ENCODE assay signal across 33 cellular contexts in genomic region chr19:5070390-5070789, GRCh38.
"Had no signal": no experiment of that assay in that cellular context is flagged by ENCODE, and none has a peak within 500 bp of the region (broad histone marks: within the 10 kb centered on the region; RNA-seq: fewer than 3 reads in every experiment).

No MANE protein-coding gene starts in this region.

- H3K4me3 ChIP-seq: ascending aorta, body of pancreas, breast epithelium, PC-9 had no signal

- H3K4me1 Mint-ChIP-seq: activated CD4-positive, alpha-beta T cell treated with anti-CD3 and anti-CD28 coated beads for 36 hours had no signal

- H3K36me3 ChIP-seq: breast epithelium had no signal

- H3K27me3 ChIP-seq: ascending aorta, body of pancreas, breast epithelium had no signal

- H3K27ac Mint-ChIP-seq: activated CD4-positive, alpha-beta T cell treated with anti-CD3 and anti-CD28 coated beads for 36 hours; activated CD4-positive, alpha-beta T cell treated with anti-CD3 and anti-CD28 coated beads, Interleukin-2, amount 10 ng/mL, durations not matched to agents 7 days and 5 days; activated CD8-positive, alpha-beta T cell treated with anti-CD3 and anti-CD28 coated beads, Interleukin-2, amount 10 ng/mL, durations not matched to agents 7 days and 5 days; activated naive CD4-positive, alpha-beta T cell treated with anti-CD3 and anti-CD28 coated beads, Interleukin-2, amount 50 U/mL, for 24 hours; activated naive CD8-positive, alpha-beta T cell treated with anti-CD3 and anti-CD28 coated beads, Interleukin-2, amount 10 ng/mL, durations not matched to agents 7 days and 5 days; activated T-helper 2 cell treated with anti-CD3 and anti-CD28 coated beads, Interferon-gamma antibody, Interleukin-2, Interleukin-4, amounts not matched to agents 10 μg/mL and 5 μg/mL and 100 μg/mL, durations not matched to agents 14 hours and 24 hours and 36 hours had no signal

- H3K4me3 Mint-ChIP-seq: activated CD4-positive, alpha-beta T cell treated with anti-CD3 and anti-CD28 coated beads for 36 hours; activated CD4-positive, alpha-beta T cell treated with anti-CD3 and anti-CD28 coated beads, Interleukin-2, amount 10 ng/mL, durations not matched to agents 7 days and 5 days; activated CD8-positive, alpha-beta T cell treated with anti-CD3 and anti-CD28 coated beads, Interleukin-2, amount 10 ng/mL, durations not matched to agents 7 days and 5 days; activated naive CD8-positive, alpha-beta T cell treated with anti-CD3 and anti-CD28 coated beads, Interleukin-2, amount 10 ng/mL, durations not matched to agents 7 days and 5 days; activated T-cell treated with anti-CD3 and anti-CD28 coated beads, Interleukin-2, amount 50 U/mL, for 24 hours had no signal

- ATAC-seq: activated CD4-positive, alpha-beta T cell treated with anti-CD3 and anti-CD28 coated beads for 36 hours; activated CD4-positive, CD25-positive, alpha-beta regulatory T cell treated with anti-CD3 and anti-CD28 coated beads, Interleukin-2, amount 50 U/mL, for 24 hours; activated CD8-positive, alpha-beta T cell treated with anti-CD3 and anti-CD28 coated beads, Interleukin-2, amount 10 ng/mL, durations not matched to agents 7 days and 5 days; body of pancreas; Right ventricle myocardium inferior; SK-N-SH treated with all-trans-retinoic acid at 6 μM for 48 hours had no signal

- DNase-seq: activated CD4-positive, alpha-beta T cell treated with anti-CD3 and anti-CD28 coated beads for 36 hours; activated CD4-positive, alpha-beta T cell treated with anti-CD3 and anti-CD28 coated beads, Interleukin-2, amount 10 ng/mL, durations not matched to agents 7 days and 5 days; activated CD4-positive, alpha-beta T cell treated with anti-CD3 and anti-CD28 coated beads, Interleukin-2, amount 50 U/mL, for 48 hours; activated CD8-positive, alpha-beta T cell treated with anti-CD3 and anti-CD28 coated beads, Interleukin-2, amount 10 ng/mL, durations not matched to agents 7 days and 5 days; activated gamma-delta T cell; activated naive CD4-positive, alpha-beta T cell treated with Interleukin-2 at 50 U/mL for 16 hours; activated naive CD8-positive, alpha-beta T cell treated with anti-CD3 and anti-CD28 coated beads, Interleukin-2, amount 10 ng/mL, durations not matched to agents 7 days and 5 days; activated T-cell treated with anti-CD3 and anti-CD28 coated beads, Interleukin-2, amount 50 U/mL, for 24 hours; amygdala; body of pancreas; MM.1S; NCI-H1092 treated with DMSO at 0.1 percent for 48 hours; NCI-H1417; NCI-H146; NCI-H187; NCI-H2029 treated with DMSO at 0.1 percent for 48 hours; NCI-H2107; NCI-H2171; NCI-H510A; NCI-H526; NCI-H748 treated with DMSO at 0.1 percent for 48 hours; NK-92 treated with Interleukin-12 subunit alpha and Interleukin-12 subunit beta, amount 100 ng/mL, for 24 hours; PC-9; SIG-M5; T1000 had no signal

- H3K27me3 Mint-ChIP-seq: activated CD4-positive, alpha-beta T cell treated with anti-CD3 and anti-CD28 coated beads for 36 hours; activated CD4-positive, alpha-beta T cell treated with anti-CD3 and anti-CD28 coated beads, Interleukin-2, amount 10 ng/mL, durations not matched to agents 7 days and 5 days; activated naive CD4-positive, alpha-beta T cell treated with anti-CD3 and anti-CD28 coated beads, Interleukin-2, amount 50 U/mL, for 24 hours; activated naive CD8-positive, alpha-beta T cell treated with anti-CD3 and anti-CD28 coated beads, Interleukin-2, amount 10 ng/mL, durations not matched to agents 7 days and 5 days; activated T-cell treated with anti-CD3 and anti-CD28 coated beads, Interleukin-2, amount 50 U/mL, for 24 hours had no signal

- H2AFZ ChIP-seq: PC-9 had no signal

- H3K9me3 ChIP-seq: ascending aorta, body of pancreas, breast epithelium had no signal

- H3K4me1 ChIP-seq: ascending aorta, breast epithelium had no signal

- H3K4me2 ChIP-seq: PC-9 had no signal

- H3K36me3 Mint-ChIP-seq: activated naive CD4-positive, alpha-beta T cell treated with anti-CD3 and anti-CD28 coated beads, Interleukin-2, amount 50 U/mL, for 24 hours had no signal

- H3K9me3 Mint-ChIP-seq: activated CD4-positive, alpha-beta T cell treated with anti-CD3 and anti-CD28 coated beads, Interleukin-2, amount 10 ng/mL, durations not matched to agents 7 days and 5 days; activated naive CD4-positive, alpha-beta T cell treated with anti-CD3 and anti-CD28 coated beads, Interleukin-2, amount 50 U/mL, for 24 hours; activated naive CD8-positive, alpha-beta T cell treated with anti-CD3 and anti-CD28 coated beads, Interleukin-2, amount 10 ng/mL, durations not matched to agents 7 days and 5 days; activated T-cell treated with anti-CD3 and anti-CD28 coated beads, Interleukin-2, amount 50 U/mL, for 24 hours; activated T-helper 2 cell treated with anti-CD3 and anti-CD28 coated beads, Interferon-gamma antibody, Interleukin-2, Interleukin-4, amounts not matched to agents 10 μg/mL and 5 μg/mL and 100 μg/mL, durations not matched to agents 14 hours and 24 hours and 36 hours had no signal

- H3K27ac ChIP-seq: ascending aorta, body of pancreas, breast epithelium, PC-9, RWPE1 had no signal
